In the genomic region with DNA sequence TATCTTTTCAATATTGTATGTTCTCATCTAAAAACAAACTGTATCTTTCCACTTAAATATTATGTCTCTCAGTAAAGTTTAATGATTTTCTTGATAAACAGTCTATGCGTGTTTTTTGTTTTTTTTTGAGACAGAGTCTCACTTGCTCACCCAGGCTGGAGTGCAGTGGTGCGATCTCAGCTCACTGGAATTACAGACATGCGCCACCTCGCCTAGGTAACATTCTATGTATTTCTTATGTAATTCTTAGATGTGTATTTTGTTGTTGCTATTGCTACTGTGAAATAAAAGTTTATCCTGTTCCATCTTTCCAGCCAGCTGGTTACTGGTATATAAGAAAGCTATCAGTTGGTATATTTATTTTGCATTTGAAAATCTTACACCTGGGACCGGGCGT, we compare ENCODE assay signal across 2 cellular contexts.
A peak's percentile ranks its signal among the peaks of the same experiment; 100 is the strongest.
TF ChIP-seq lines count a peak whose summit lies in the region.

No MANE protein-coding gene starts in this region.

TF ChIP-seq in HepG2, 621 proteins besides CTCF, POLR2A, EP300 and RAD21:
- TF ChIP-seq TEAD3 (CRISPR knock-in tag; optimal IDR thresholded peaks at IDR 0.05; ENCODE audit: borderline replicate concordance): peak; percentile 44
- no peak for TF ChIP-seq ZNF225 (CRISPR knock-in tag; IDR thresholded peaks at IDR 0.05)
- no peak for TF ChIP-seq FOXA1 (IDR thresholded peaks at IDR 0.05)
- TF ChIP-seq FOXA1 (CRISPR knock-in tag; IDR thresholded peaks at IDR 0.05): no peak
- no peak for TF ChIP-seq HHEX (CRISPR knock-in tag; IDR thresholded peaks at IDR 0.05)
- TF ChIP-seq FOSL2 (CRISPR knock-in tag; IDR thresholded peaks at IDR 0.05): peak; percentile 55
TF ChIP-seq in HepG2: peak in this region for 2.

TF ChIP-seq in SK-N-SH, 30 proteins besides CTCF, POLR2A, EP300 and RAD21:
- TF ChIP-seq FOSL2 (IDR thresholded peaks at IDR 0.05; ENCODE audit: borderline replicate concordance, low read depth) (peak; percentile 16; the same call in 1 of the 2 replicates), ZBTB33 (IDR thresholded peaks at IDR 0.05; ENCODE audit: borderline replicate concordance, low read depth) (no peak)
